Comparison of ENCODE assay signal across 11 cellular contexts in the genomic region with DNA sequence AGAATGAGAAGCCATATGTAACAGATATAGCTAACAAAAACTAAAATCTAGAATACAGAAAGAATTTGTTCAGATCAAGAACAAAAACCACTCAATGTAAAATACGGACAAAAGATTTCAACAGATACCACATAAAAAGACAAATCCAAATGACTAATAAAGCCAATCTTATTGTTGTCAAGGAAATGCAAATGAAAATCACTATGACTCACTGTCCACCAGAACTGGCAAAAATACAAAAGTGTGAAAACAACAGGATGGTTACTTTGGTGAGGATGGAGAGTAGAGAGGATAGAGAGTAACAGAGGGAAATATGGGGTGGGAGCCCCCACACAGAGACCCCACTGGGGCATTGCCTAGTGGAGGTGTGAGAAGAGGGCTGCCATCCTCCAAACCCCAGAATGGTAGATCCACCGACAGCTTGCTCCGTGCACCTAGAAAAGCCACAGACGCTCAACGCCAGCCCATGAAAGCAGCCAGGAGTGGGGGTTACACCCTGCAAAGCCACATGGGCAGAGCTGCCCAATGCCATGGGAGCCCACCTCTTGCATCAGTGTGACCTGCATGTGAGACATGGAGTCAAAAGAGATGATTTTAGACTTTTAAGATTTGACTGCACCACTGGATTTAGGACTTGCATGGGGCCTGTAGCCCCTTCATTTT. TPM values are rescaled to one million over a fixed set of nuclear protein-coding genes. Genes with fewer than 3 reads are reported as not detected.
A peak's percentile ranks its signal among the peaks of the same experiment; 100 is the strongest.
DNase-seq lines count a peak whose midpoint lies in the region; ATAC-seq and TF ChIP-seq lines count a peak whose summit lies in the region.
"Had no signal": no experiment of that assay in that cellular context is flagged by ENCODE, and none has a peak within 500 bp of the region (broad histone marks: within the 10 kb centered on the region; RNA-seq: fewer than 3 reads in every experiment).

No MANE protein-coding gene starts in this region.

- no peak overlapping the region for H3K4me3 ChIP-seq in BJ (ENCODE audit: low read depth, low read length)
- no peak overlapping the region for H3K4me3 ChIP-seq in foreskin fibroblast (ENCODE audit: low read depth in 1 of 2, low read length in 2 of 2)
- no peak overlapping the region for H3K4me3 ChIP-seq in ovary

- no peak overlapping the region for H3K27ac ChIP-seq in ovary

- H3K9me3 ChIP-seq in ovary, result no peaks in the 10 kb centered on the region

- intact Hi-C loops in ovary (cut with DNase I), result loop anchor here in 1 of 4 donors (5.0 kb wide), 1 partner anchor 44 kb away; no protein-coding TSS in a partner anchor

- H3K4me1 ChIP-seq in ovary (ENCODE audit: insufficient read depth), result peaks cover 7% of the 10 kb centered on the region

- POLR2A ChIA-PET in BJ (lab: Charles Lee), result no interaction called here

- WGBS in ovary, 3 donors, result 86 to 90% (median 88%) methylated on average over 5 of the region's 5 CpGs

- ATAC-seq in GM19351 (IDR thresholded peaks at IDR 0.05; ENCODE audit: unreplicated experiment) (peak; percentile 41), GM18505 (IDR thresholded peaks at IDR 0.05; ENCODE audit: unreplicated experiment) (no peak), HG02759 (IDR thresholded peaks at IDR 0.05; ENCODE audit: unreplicated experiment) (no peak)

- H3K27me3 ChIP-seq in BJ (ENCODE audit: control insufficient read depth, insufficient read depth, low read length) (no peaks in the 10 kb centered on the region), ovary (no peaks in the 10 kb centered on the region)

- TF ChIP-seq CTCF in BJ (IDR thresholded peaks at IDR 0.05; ENCODE audit: insufficient read depth, low read depth, low read length) (no peak), foreskin fibroblast (IDR thresholded peaks at IDR 0.05; ENCODE audit: low read depth, low read length) (no peak), ovary (IDR thresholded peaks at IDR 0.05) (no peak)

- CTCF ChIA-PET in BJ (lab: Yijun Ruan, JAX), result no interaction called here

- H3K36me3 ChIP-seq in BJ (ENCODE audit: control insufficient read depth, insufficient read depth, low read length) (no peaks in the 10 kb centered on the region), ovary (no peaks in the 10 kb centered on the region)

- TF ChIP-seq EP300 in ovary (IDR thresholded peaks at IDR 0.05), result no peak

- peak; percentile 57 for DNase-seq in BJ (ENCODE audit: low read depth)
- DNase-seq in SW 1271 (lab: John Stamatoyannopoulos, UW), result peak; percentile 67 to 86
- peak; percentile 61 to 79 for DNase-seq in foreskin fibroblast
- no peak for DNase-seq in occipital lobe (lab: John Stamatoyannopoulos, UW)
- no peak for DNase-seq in ovary
- DNase-seq: DND-41; NCI-H2029; stimulated activated CD4-positive, alpha-beta T cell treated with anti-CD3 and anti-CD28 coated beads, Interleukin-4, amount 100 ng/mL, for 1 hour had no signal

- TF ChIP-seq POLR2A in GM18505 (IDR thresholded peaks at IDR 0.05; ENCODE audit: borderline replicate concordance, extremely low read depth, insufficient read depth, insufficient read length) (no peak), ovary (IDR thresholded peaks at IDR 0.05) (no peak)

RNA-seq across cellular contexts. Expression of gene RHOBTB3, which starts 15.2 kb away (rescaled TPM):
- polyA plus RNA-seq in BJ (2011; rRNA removed) (288 and 320 TPM in 2 replicates), ovary (100 to 1,000 TPM in 1 of 2 donors, 10 to 100 TPM in 1; 52.8 to 133 TPM)
- polyA minus RNA-seq in BJ (2011; rRNA and poly(A)+ RNA removed), result 406 and 551 TPM in 2 replicates
- total RNA-seq in occipital lobe (348 TPM), ovary (100 to 1,000 TPM; 106 to 221 (median 200) TPM)

RNA-seq across cellular contexts. Expression of gene SPATA9, which starts 33.1 kb away (rescaled TPM):
- 0.53 and 1.0 TPM in 2 replicates for polyA plus RNA-seq in BJ (2011; rRNA removed)
- not detected in 2 replicates for polyA minus RNA-seq in BJ (2011; rRNA and poly(A)+ RNA removed)
- 0.78 TPM for total RNA-seq in occipital lobe
- total RNA-seq in ovary, result 1 to 10 TPM in 2 of 7 donors, under 1 TPM in 5; 0.46 to 1.7 (median 0.76) TPM
- polyA plus RNA-seq in ovary, result 1 to 10 TPM; 1.0 to 1.3 TPM

Comparison
In these comparisons a context has a peak if more than half of its experiments do, and no peak if none do; other contexts are left out.
1. DNase-seq: peak in BJ (single experiment), SW 1271 (2 of 2) and foreskin fibroblast (2 of 2); none in occipital lobe (single experiment) and ovary (0 of 5).